In genomic region chr7:113320419-113320818, GRCh38 we compare ENCODE assay signal across 20 cellular contexts.
"Had no signal": no experiment of that assay in that cellular context is flagged by ENCODE, and none has a peak within 500 bp of the region (broad histone marks: within the 10 kb centered on the region; RNA-seq: fewer than 3 reads in every experiment).

No MANE protein-coding gene starts in this region.

- H3K27ac ChIP-seq: ascending aorta, cardiac muscle cell, coronary artery, dorsolateral prefrontal cortex, right lobe of liver, tibial nerve, VCaP had no signal

- H3K4me3 ChIP-seq: ascending aorta, cardiac muscle cell, coronary artery, dorsolateral prefrontal cortex, right lobe of liver, tibial nerve had no signal

- FAIRE-seq: frontal cortex had no signal

- DNase-seq: activated CD4-positive, alpha-beta T cell treated with anti-CD3 and anti-CD28 coated beads for 4 hours; activated CD4-positive, alpha-beta T cell treated with anti-CD3 and anti-CD28 coated beads, Interleukin-2, amount 50 U/mL, for 4 hours; activated effector memory CD4-positive, alpha-beta T cell treated with anti-CD3 and anti-CD28 coated beads, Interleukin-2, amount 50 U/mL, for 16 hours; activated naive CD4-positive, alpha-beta T cell treated with anti-CD3 and anti-CD28 coated beads for 36 hours; activated naive CD8-positive, alpha-beta T cell treated with anti-CD3 and anti-CD28 coated beads, Interleukin-2, amount 10 ng/mL, durations not matched to agents 7 days and 5 days; cerebellar nuclear complex; dorsolateral prefrontal cortex; effector memory CD4-positive, alpha-beta T cell; islet precursor cell; left cardiac atrium; left ventricle myocardium superior; stimulated activated CD4-positive, alpha-beta T cell treated with anti-CD3 and anti-CD28 coated beads, Interleukin-2, amount 100 ng/mL, for 48 hours; stimulated activated naive CD4-positive, alpha-beta T cell treated with Interleukin-2 at 50 U/mL for 16 hours had no signal

- H3K9me3 ChIP-seq: ascending aorta, right lobe of liver, tibial nerve had no signal

- H3K36me3 ChIP-seq: ascending aorta, cardiac muscle cell, right lobe of liver, tibial nerve had no signal

- H3K27me3 ChIP-seq: ascending aorta, cardiac muscle cell, dorsolateral prefrontal cortex, right lobe of liver, tibial nerve had no signal

- ATAC-seq: left cardiac atrium, left ventricle myocardium superior, right lobe of liver had no signal

- H3K4me1 ChIP-seq: ascending aorta, right lobe of liver, tibial nerve had no signal
